In genomic region chr1:118884946-118885345, GRCh38 we compare ENCODE assay signal across 1 cellular context.
TF ChIP-seq lines count a peak whose summit lies in the region.

No MANE protein-coding gene starts in this region.

TF ChIP-seq in K562, 482 proteins besides CTCF, POLR2A, EP300 and RAD21:
- TF ChIP-seq ZNF407 (IDR thresholded peaks at IDR 0.05; ENCODE audit: low read depth) = peak; percentile 50; the same call in 1 of the 2 replicates
- TF ChIP-seq GATA2 (CRISPR knock-in tag; IDR thresholded peaks at IDR 0.05) = no peak
- TF ChIP-seq RFX1 (IDR thresholded peaks at IDR 0.05) = peak; percentile 53
